In genomic region chr11:67468835-67469811, GRCh38 we compare ENCODE assay signal across 8 cellular contexts. TPM values are rescaled to one million over a fixed set of nuclear protein-coding genes. Genes with fewer than 3 reads are reported as not detected.
A peak's percentile ranks its signal among the peaks of the same experiment; 100 is the strongest.
DNase-seq lines count a peak whose midpoint lies in the region; ATAC-seq and TF ChIP-seq lines count a peak whose summit lies in the region.

A gene with protein sequence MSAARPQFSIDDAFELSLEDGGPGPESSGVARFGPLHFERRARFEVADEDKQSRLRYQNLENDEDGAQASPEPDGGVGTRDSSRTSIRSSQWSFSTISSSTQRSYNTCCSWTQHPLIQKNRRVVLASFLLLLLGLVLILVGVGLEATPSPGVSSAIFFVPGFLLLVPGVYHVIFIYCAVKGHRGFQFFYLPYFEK (minus strand): TSS chr11:67469251. CDS start chr11:67469192, 59 bp downstream.

- peak within 1 kb of the TSS; percentile 55 for H3K4me3 ChIP-seq in NB4 (ENCODE audit: low read depth, low read length)
- H3K4me3 ChIP-seq in SU-DHL-6 (ENCODE audit: insufficient read depth, low read length, poor library complexity, severe bottlenecking) = peak within 1 kb of the TSS; percentile 86
- peak within 1 kb of the TSS; percentile 93 for H3K4me3 ChIP-seq in ovary
- H3K4me3 ChIP-seq in thymus (ENCODE audit: low read length) = peak within 1 kb of the TSS; percentile 95

- H3K27me3 ChIP-seq in SU-DHL-6 (ENCODE audit: low read length) (no peaks in the 10 kb centered on the region), ovary (no peaks in the 10 kb centered on the region), thymus (ENCODE audit: control insufficient read depth, insufficient read depth) (no peaks in the 10 kb centered on the region)

- peak within 1 kb of the TSS; percentile 79 for H3K27ac Mint-ChIP-seq in activated naive CD8-positive, alpha-beta T cell treated with anti-CD3 and anti-CD28 coated beads, Interleukin-2, amount 10 ng/mL, durations not matched to agents 7 days and 5 days

- H3K4me3 Mint-ChIP-seq in activated naive CD8-positive, alpha-beta T cell treated with anti-CD3 and anti-CD28 coated beads, Interleukin-2, amount 10 ng/mL, durations not matched to agents 7 days and 5 days = peak within 1 kb of the TSS; percentile 95

- H3K9ac ChIP-seq in SU-DHL-6 (ENCODE audit: low read length) = peak within 1 kb of the TSS; percentile 96

- H3K36me3 Mint-ChIP-seq in activated naive CD8-positive, alpha-beta T cell treated with anti-CD3 and anti-CD28 coated beads, Interleukin-2, amount 10 ng/mL, durations not matched to agents 7 days and 5 days = peaks cover 4% of the 10 kb centered on the region

- TF ChIP-seq CTCF in NB4 (IDR thresholded peaks at IDR 0.05; ENCODE audit: low read depth, low read length) = peak; percentile 57
- TF ChIP-seq CTCF in SU-DHL-6 (IDR thresholded peaks at IDR 0.05; ENCODE audit: insufficient read depth, low read length, poor library complexity, severe bottlenecking) = peak; percentile 48
- TF ChIP-seq CTCF in ovary (IDR thresholded peaks at IDR 0.05) = peak in 2 of 3 donors; percentile 46 to 49

- H3K4me2 ChIP-seq in SU-DHL-6 (ENCODE audit: low read depth, low read length, poor library complexity, severe bottlenecking) = peak within 1 kb of the TSS; percentile 89

- intact Hi-C loops in head of caudate nucleus (cut with DNase I) = loop anchor here (2.0 to 5.0 kb wide), 2 partner anchors 14 to 67 kb away; partner anchors contain the start of genes AIP, PPP1CA and TBC1D10C
- intact Hi-C loops in ovary (cut with DNase I) = loop anchor here in 2 of 4 donors (1.0 to 5.0 kb wide), 2 partner anchors 66 to 72 kb away; no protein-coding TSS in a partner anchor

- peak within 1 kb of the TSS; percentile 80 for H2AFZ ChIP-seq in SU-DHL-6 (ENCODE audit: low read depth, low read length, severe bottlenecking)

- DNase-seq in GM04504 (ENCODE audit: low read depth) (peak; percentile 82), HEK293T (ENCODE audit: extremely low spot score) (peak; percentile 97), NB4 (ENCODE audit: low read depth) (peak; percentile 95), head of caudate nucleus (peak; percentile 85 to 99 (median 96)), ovary (peak; percentile 90 to 94 (median 93))
- DNase-seq in activated naive CD8-positive, alpha-beta T cell treated with anti-CD3 and anti-CD28 coated beads, Interleukin-2, amount 10 ng/mL, durations not matched to agents 7 days and 5 days = peak; percentile 97

- POLR2A ChIA-PET in HEK293T (lab: Yijun Ruan, JAX) = interaction anchor here (0.6 to 3.5 kb wide), 16 partner anchors 14 to 83 kb away, joined by 3 to 34 read pairs (median 4); partner anchors contain the start of genes AIP, CABP4, PITPNM1 and PPP1CA
- POLR2A ChIA-PET in activated naive CD8-positive, alpha-beta T cell treated with anti-CD3 and anti-CD28 coated beads, Interleukin-2, amount 10 ng/mL, durations not matched to agents 7 days and 5 days (lab: Charles Lee) = interaction anchor here (0.6 to 6.1 kb wide), 22 partner anchors 9 to 229 kb away, joined by 3 to 145 read pairs (median 4); partner anchors contain the start of genes AIP, CDK2AP2, PITPNM1 and PPP1CA

- CTCF ChIA-PET in HEK293T (lab: Yijun Ruan, JAX) = interaction anchor here (0.6 to 1.3 kb wide), 2 partner anchors 9 to 62 kb away, joined by 3 to 9 read pairs; no protein-coding TSS in a partner anchor

- no peaks in the 10 kb centered on the region for H3K36me3 ChIP-seq in SU-DHL-6 (ENCODE audit: low read length)
- H3K36me3 ChIP-seq in ovary = no peaks in the 10 kb centered on the region
- peaks cover 6% of the 10 kb centered on the region for H3K36me3 ChIP-seq in thymus (ENCODE audit: control insufficient read depth, insufficient read depth)

- H3K9me3 ChIP-seq in SU-DHL-6 (ENCODE audit: insufficient read depth, low read length) = no peaks in the 10 kb centered on the region
- no peaks in the 10 kb centered on the region for H3K9me3 ChIP-seq in ovary
- no peaks in the 10 kb centered on the region for H3K9me3 ChIP-seq in thymus (ENCODE audit: control insufficient read depth)

- no peaks in the 10 kb centered on the region for H3K9me2 ChIP-seq in SU-DHL-6 (replicated peaks; ENCODE audit: insufficient read depth, low read length)

- TF ChIP-seq POLR2A in NB4 (IDR thresholded peaks at IDR 0.05; ENCODE audit: extremely low read depth, insufficient read length) (peak; percentile 93), ovary (IDR thresholded peaks at IDR 0.05) (peak; percentile 51)

- H3K27me3 Mint-ChIP-seq in activated naive CD8-positive, alpha-beta T cell treated with anti-CD3 and anti-CD28 coated beads, Interleukin-2, amount 10 ng/mL, durations not matched to agents 7 days and 5 days = no peaks in the 10 kb centered on the region

- H3K27ac ChIP-seq in SU-DHL-6 (ENCODE audit: low read depth, low read length) (peak within 1 kb of the TSS; percentile 94), ovary (peak within 1 kb of the TSS; percentile 37 to 84), thymus (ENCODE audit: low read depth) (peak within 1 kb of the TSS; percentile 80)

- peaks cover 21% of the 10 kb centered on the region for H3K4me1 Mint-ChIP-seq in activated naive CD8-positive, alpha-beta T cell treated with anti-CD3 and anti-CD28 coated beads, Interleukin-2, amount 10 ng/mL, durations not matched to agents 7 days and 5 days

- H3F3A ChIP-seq in SU-DHL-6 (ENCODE audit: insufficient read depth) = peaks cover 30% of the 10 kb centered on the region

- WGBS in ovary, 3 donors = 1 to 2% (median 2%) methylated on average over 42 to 81 of the region's 81 CpGs
- WGBS in thymus = 3% methylated on average over 81 of the region's 81 CpGs

- peaks cover 20% of the 10 kb centered on the region for H3K79me2 ChIP-seq in SU-DHL-6 (ENCODE audit: insufficient read depth, low read length)

- peak; percentile 76 for ATAC-seq in activated naive CD8-positive, alpha-beta T cell treated with anti-CD3 and anti-CD28 coated beads, Interleukin-2, amount 10 ng/mL, durations not matched to agents 7 days and 5 days (ENCODE audit: low read depth)

- H3K4me1 ChIP-seq in ovary (ENCODE audit: insufficient read depth) (peaks cover 7% of the 10 kb centered on the region), thymus (ENCODE audit: control insufficient read depth, insufficient read depth, low read length) (peaks cover 29% of the 10 kb centered on the region)

- H3K9me3 Mint-ChIP-seq in activated naive CD8-positive, alpha-beta T cell treated with anti-CD3 and anti-CD28 coated beads, Interleukin-2, amount 10 ng/mL, durations not matched to agents 7 days and 5 days = no peaks in the 10 kb centered on the region

- no peak for TF ChIP-seq EP300 in ovary (IDR thresholded peaks at IDR 0.05)

- no peaks in the 10 kb centered on the region for H4K20me1 ChIP-seq in SU-DHL-6 (ENCODE audit: low read depth, low read length)

TF ChIP-seq in HEK293T, 16 proteins besides CTCF, POLR2A, EP300 and RAD21:
- no peak for TF ChIP-seq NFRKB (IDR thresholded peaks at IDR 0.05)
- TF ChIP-seq ARNT (IDR thresholded peaks at IDR 0.05) = no peak
- TF ChIP-seq, protein P1, sequence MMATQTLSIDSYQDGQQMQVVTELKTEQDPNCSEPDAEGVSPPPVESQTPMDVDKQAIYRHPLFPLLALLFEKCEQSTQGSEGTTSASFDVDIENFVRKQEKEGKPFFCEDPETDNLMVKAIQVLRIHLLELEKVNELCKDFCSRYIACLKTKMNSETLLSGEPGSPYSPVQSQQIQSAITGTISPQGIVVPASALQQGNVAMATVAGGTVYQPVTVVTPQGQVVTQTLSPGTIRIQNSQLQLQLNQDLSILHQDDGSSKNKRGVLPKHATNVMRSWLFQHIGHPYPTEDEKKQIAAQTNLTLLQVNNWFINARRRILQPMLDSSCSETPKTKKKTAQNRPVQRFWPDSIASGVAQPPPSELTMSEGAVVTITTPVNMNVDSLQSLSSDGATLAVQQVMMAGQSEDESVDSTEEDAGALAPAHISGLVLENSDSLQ (IDR thresholded peaks at IDR 0.05) = 0 out of 2 replicates have a peak, but pooled peaks have one; percentile 21
- TF ChIP-seq FOXM1 (IDR thresholded peaks at IDR 0.05; ENCODE audit: borderline replicate concordance) = no peak
- no peak for TF ChIP-seq TARDBP (IDR thresholded peaks at IDR 0.05)
- TF ChIP-seq LEF1 (IDR thresholded peaks at IDR 0.05; ENCODE audit: borderline replicate concordance) = no peak

RNA-seq across cellular contexts. Expression of the gene that starts here (rescaled TPM):
- 10 to 100 TPM; 63.2 to 69.1 TPM for total RNA-seq in activated naive CD8-positive, alpha-beta T cell treated with anti-CD3 and anti-CD28 coated beads, Interleukin-2, amount 10 ng/mL, durations not matched to agents 7 days and 5 days
- total RNA-seq in ovary = 10 to 100 TPM; 37.6 to 69.8 (median 44.8) TPM
- polyA plus RNA-seq in ovary (10 to 100 TPM in 1 of 2 donors, 1 to 10 TPM in 1; 2.7 to 44.3 TPM), thymus (96.3 TPM)

Comparison
In these comparisons a context has a peak if more than half of its experiments do, and no peak if none do; other contexts are left out.
1. Peak in every context shown above with its lines: DNase-seq, ATAC-seq, H3K4me3 ChIP-seq and H3K27ac ChIP-seq.